Comparison of ENCODE assay signal across 8 cellular contexts in genomic region chr1:25998075-25998761, GRCh38.
A peak's percentile ranks its signal among the peaks of the same experiment; 100 is the strongest.
DNase-seq lines count a peak whose midpoint lies in the region; ATAC-seq and TF ChIP-seq lines count a peak whose summit lies in the region.

No MANE protein-coding gene starts in this region.

- DNase-seq in AG20443 (ENCODE audit: low spot score) (peak; percentile 97), NCI-H446 treated with DMSO at 0.1 percent for 48 hours (lab: John Stamatoyannopoulos, UW) (peak; percentile 99), choroid plexus epithelial cell (ENCODE audit: low read depth) (peak; percentile 100), kidney glomerular epithelial cell (lab: John Stamatoyannopoulos, UW) (peak; percentile 98)
- DNase-seq in activated CD4-positive, alpha-beta T cell treated with anti-CD3 and anti-CD28 coated beads for 1 hour, result peak; percentile 95
- DNase-seq in stimulated activated CD4-positive, alpha-beta T cell treated with anti-CD3 and anti-CD28 coated beads, Interleukin-1b, Interleukin-23, amount 100 ng/mL, for 1 hour (ENCODE audit: low read depth in 2 of 2), result peak; percentile 86 to 94

- ATAC-seq in GM19035 (IDR thresholded peaks at IDR 0.05; ENCODE audit: unreplicated experiment) (peak; percentile 98), HG03378 (IDR thresholded peaks at IDR 0.05; ENCODE audit: unreplicated experiment) (peak; percentile 95)

- peak overlapping the region; percentile 70 for H3K4me3 ChIP-seq in choroid plexus epithelial cell (ENCODE audit: low read depth, low read length)

- peak; percentile 97 for TF ChIP-seq CTCF in choroid plexus epithelial cell (conservative IDR thresholded peaks at IDR 0.05; ENCODE audit: low read depth, low read length)

Comparison
In these comparisons a context has a peak if more than half of its experiments do, and no peak if none do; other contexts are left out.
1. Peak in every context shown above with its lines: DNase-seq, ATAC-seq and H3K4me3 ChIP-seq.